In the genomic region with DNA sequence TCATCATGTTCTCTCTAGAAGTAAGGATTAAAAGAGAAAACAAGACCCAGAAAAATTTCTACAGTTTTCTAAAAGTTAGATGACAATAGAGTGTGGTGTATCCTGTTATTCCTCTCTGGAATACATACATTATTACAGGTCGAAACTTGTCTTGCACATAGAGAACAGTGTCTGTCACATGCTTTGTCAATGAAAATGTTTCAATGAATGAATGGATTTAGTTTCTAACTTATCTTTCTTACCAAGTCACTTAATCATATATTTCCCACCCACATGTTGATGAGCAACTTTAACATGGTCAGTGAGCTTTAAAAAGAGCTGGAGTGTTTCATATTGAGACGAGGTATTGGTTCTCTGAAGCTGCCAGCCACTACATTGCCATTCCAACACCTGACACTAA, we compare ENCODE assay signal across 21 cellular contexts. TPM values are rescaled to one million over a fixed set of nuclear protein-coding genes. Genes with fewer than 3 reads are reported as not detected.
"Had no signal": no experiment of that assay in that cellular context is flagged by ENCODE, and none has a peak within 500 bp of the region (broad histone marks: within the 10 kb centered on the region; RNA-seq: fewer than 3 reads in every experiment).

No MANE protein-coding gene starts in this region.

- H3K9me3 ChIP-seq: MG63, SJSA1 had no signal

- H3K36me3 ChIP-seq: MG63, SJSA1 had no signal

- H3K4me1 ChIP-seq: SJSA1 had no signal

- H3K27me3 ChIP-seq: MG63, SJSA1 had no signal

- DNase-seq: KBM-7, MG63, NCI-H1092, NCI-H1105 treated with DMSO at 0.1 percent for 48 hours, NCI-H1417 treated with DMSO at 0.1 percent for 48 hours, NCI-H146, NCI-H1694 treated with DMSO at 0.1 percent for 48 hours, NCI-H2029, NCI-H2081 treated with DMSO at 0.1 percent for 48 hours, NCI-H2171, NCI-H226, NCI-H446, NCI-H510A, NCI-H524 treated with DMSO at 0.1 percent for 48 hours, NCI-H69, NCI-H774, Right ventricle myocardium superior, SIG-M5 had no signal

- H3K27ac ChIP-seq: HL-60, SJSA1, SK-N-MC had no signal

- H3K4me3 ChIP-seq: MG63, SJSA1, SK-N-MC had no signal

RNA-seq across cellular contexts. Expression of a gene that starts 4.3 kb away (rescaled TPM):
- total RNA-seq: Right ventricle myocardium superior, SJSA1 had no signal
